In genomic region chr7:47538846-47539311, GRCh38 we compare ENCODE assay signal across 23 cellular contexts. TPM values are rescaled to one million over a fixed set of nuclear protein-coding genes. Genes with fewer than 3 reads are reported as not detected.
DNase-seq lines count a peak whose midpoint lies in the region; ATAC-seq and TF ChIP-seq lines count a peak whose summit lies in the region.
"Had no signal": no experiment of that assay in that cellular context is flagged by ENCODE, and none has a peak within 500 bp of the region (broad histone marks: within the 10 kb centered on the region; RNA-seq: fewer than 3 reads in every experiment).

No MANE protein-coding gene starts in this region.

- peak overlapping the region; percentile 64 for H3K4ac ChIP-seq in trophoblast cell (ENCODE audit: low read depth, low read length)

- no peak overlapping the region; a peak in 1 of 22 replicates for H3K27ac ChIP-seq in BLaER1 treated with 17β-estradiol and CSF1 and Interleukin-3, amounts not matched to agents 10 nM and 100 nM
- H3K27ac ChIP-seq in RWPE2 (ENCODE audit: poor library complexity, severe bottlenecking) (peak overlapping the region; percentile 43), trophoblast cell (ENCODE audit: low read depth, low read length) (peak overlapping the region; percentile 91)
- H3K27ac ChIP-seq: HL-60 had no signal

- H3K14ac ChIP-seq in trophoblast cell (ENCODE audit: low read length): peak overlapping the region; percentile 62

- peak overlapping the region; percentile 37 for H2BK12ac ChIP-seq in trophoblast cell (ENCODE audit: low read length)

- no peak overlapping the region for H2AFZ ChIP-seq in trophoblast cell (ENCODE audit: insufficient read depth, low read length, poor library complexity)

- peaks cover 25% of the 10 kb centered on the region for H3K79me2 ChIP-seq in trophoblast cell (ENCODE audit: control insufficient read depth, insufficient read depth, low read length, poor library complexity)

- no peak overlapping the region for H4K12ac ChIP-seq in trophoblast cell (ENCODE audit: low read depth, low read length)

- peak overlapping the region; percentile 62 for H2BK120ac ChIP-seq in trophoblast cell (ENCODE audit: insufficient read depth, low read length, poor library complexity)

- peak overlapping the region in 1 of 11 experiments; percentile 66; a peak in 1 of 22 replicates for H3K9ac ChIP-seq in BLaER1 treated with 17β-estradiol and CSF1 and Interleukin-3, amounts not matched to agents 10 nM and 100 nM
- H3K9ac ChIP-seq in trophoblast cell (ENCODE audit: low read length): no peak overlapping the region

- H3K4me1 ChIP-seq in BLaER1 treated with 17β-estradiol and CSF1 and Interleukin-3, amounts not matched to agents 10 nM and 100 nM: peaks cover 42 to 73% (median 58%) of the 10 kb centered on the region in 10 experiments
- H3K4me1 ChIP-seq in RWPE2 (ENCODE audit: insufficient read depth, poor library complexity, severe bottlenecking) (peaks cover 40% of the 10 kb centered on the region), trophoblast cell (ENCODE audit: control insufficient read depth in 1 of 2, insufficient read depth in 2 of 2, low read length in 2 of 2) (peaks cover 45 to 73% of the 10 kb centered on the region in 2 experiments)

- H3K9me3 ChIP-seq in BLaER1 treated with 17β-estradiol and CSF1 and Interleukin-3, amounts not matched to agents 10 nM and 100 nM (replicated peaks in 1 of 11): peaks cover 2 to 13% (median 7%) of the 10 kb centered on the region in 11 experiments; a peak in 19 of 22 replicates
- no peaks in the 10 kb centered on the region for H3K9me3 ChIP-seq in RWPE2 (ENCODE audit: severe bottlenecking)
- H3K9me3 ChIP-seq in trophoblast cell (ENCODE audit: insufficient read depth, low read depth, low read length): peaks cover 4% of the 10 kb centered on the region
- H3K9me3 ChIP-seq: uterus had no signal

- H3K79me1 ChIP-seq in trophoblast cell (ENCODE audit: low read length): peaks cover 61% of the 10 kb centered on the region

- no CpG with 5 or more reads among the region's 5 CpGs for WGBS in trophoblast cell (ENCODE audit: extremely low coverage, insufficient coverage, insufficient read length)

- ATAC-seq in RWPE2 (ENCODE audit: low read depth): peak; percentile 32; the same call in 2 of the 3 replicates
- peak; percentile 80 for ATAC-seq in left colon
- ATAC-seq in stimulated activated naive CD8-positive, alpha-beta T cell treated with anti-CD3 and anti-CD28 coated beads, Interleukin-15, Interleukin-2, amounts not matched to agents 100 U/mL and 50 U/mL, for 24 hours: no peak
- ATAC-seq: activated CD8-positive, alpha-beta T cell treated with anti-CD3 and anti-CD28 coated beads, Interleukin-2, amount 10 ng/mL, durations not matched to agents 7 days and 5 days; activated T-cell treated with anti-CD3 and anti-CD28 coated beads, Interleukin-2, amount 50 U/mL, for 4 hours; stimulated activated naive B cell treated with anti-CD40 and anti-IgM and Interleukin-4, amounts not matched to agents 10 μg/mL and 1 μg/mL and 100 μg/mL, for 72 hours had no signal

- peak overlapping the region; percentile 30 for H4K8ac ChIP-seq in trophoblast cell (ENCODE audit: low read depth, low read length)

- intact Hi-C loops in left colon (cut with DNase I, micrococcal nuclease): no loop called here

- peak overlapping the region; percentile 69 for H3K18ac ChIP-seq in trophoblast cell (ENCODE audit: low read length)

- peak overlapping the region in 9 of 11 experiments; percentile 54 to 94 (median 74); a peak in 13 of 22 replicates for H3K4me2 ChIP-seq in BLaER1 treated with 17β-estradiol and CSF1 and Interleukin-3, amounts not matched to agents 10 nM and 100 nM
- no peak overlapping the region for H3K4me2 ChIP-seq in trophoblast cell (ENCODE audit: low read length)

- H3K27me3 ChIP-seq in BLaER1 treated with 17β-estradiol and CSF1 and Interleukin-3, amounts not matched to agents 10 nM and 100 nM: peaks cover 5 to 34% (median 26%) of the 10 kb centered on the region in 11 experiments; a peak in 21 of 22 replicates
- H3K27me3 ChIP-seq in RWPE2 (ENCODE audit: insufficient read depth, poor library complexity, severe bottlenecking) (no peaks in the 10 kb centered on the region), trophoblast cell (ENCODE audit: insufficient read depth, low read length) (no peaks in the 10 kb centered on the region)
- H3K27me3 ChIP-seq: uterus had no signal

- peak overlapping the region; percentile 86 for H2AK5ac ChIP-seq in trophoblast cell (ENCODE audit: low read length)

- DNase-seq in RWPE2 (ENCODE audit: low spot score): no peak
- peak in 1 of 2 donors; percentile 46 for DNase-seq in left colon
- peak in 1 of 2 donors; percentile 46 for DNase-seq in trophoblast cell
- no peak for DNase-seq in stimulated activated CD8-positive, alpha-beta memory T cell treated with anti-CD3 and anti-CD28 coated beads, Interleukin-4, amount 100 ng/mL, for 48 hours
- DNase-seq in erythroblast (lab: John Stamatoyannopoulos, UW): no peak
- no peak for DNase-seq in stimulated activated CD4-positive, alpha-beta T cell treated with anti-CD3 and anti-CD28 coated beads, Interleukin-4, amount 100 ng/mL, for 24 hours
- no peak for DNase-seq in stimulated activated naive CD8-positive, alpha-beta T cell treated with anti-CD3 and anti-CD28 coated beads, Interleukin-15, Interleukin-2, amounts not matched to agents 100 U/mL and 50 U/mL, for 24 hours
- DNase-seq: activated B cell treated with CpG ODN at 0.5 μM for 24 hours; activated CD8-positive, alpha-beta T cell treated with anti-CD3 and anti-CD28 coated beads, Interleukin-2, amount 10 ng/mL, durations not matched to agents 7 days and 5 days; activated naive CD4-positive, alpha-beta T cell treated with anti-CD3 and anti-CD28 coated beads, Interleukin-2, amount 50 U/mL, for 16 hours; activated T-cell treated with anti-CD3 and anti-CD28 coated beads, Interleukin-2, amount 50 U/mL, for 4 hours; H9; KBM-7; NCI-H1048; NCI-H2081; NCI-H446 treated with DMSO at 0.1 percent for 48 hours; SHP77 treated with DMSO at 0.1 percent for 48 hours; stimulated activated naive B cell treated with anti-CD40 and anti-IgM and Interleukin-4, amounts not matched to agents 10 μg/mL and 1 μg/mL and 100 μg/mL, for 72 hours; T-helper 2 cell; uterus had no signal

- H4K20me1 ChIP-seq in BLaER1 treated with 17β-estradiol and CSF1 and Interleukin-3, amounts not matched to agents 10 nM and 100 nM: peaks cover 4 to 96% (median 75%) of the 10 kb centered on the region in 11 experiments; a peak in 21 of 22 replicates

- H3K23ac ChIP-seq in trophoblast cell (ENCODE audit: low read length): no peak overlapping the region

- no peak for TF ChIP-seq CTCF in RWPE2 (IDR thresholded peaks at IDR 0.05; ENCODE audit: poor library complexity, severe bottlenecking)

- H3K36me3 ChIP-seq in BLaER1 treated with 17β-estradiol and CSF1 and Interleukin-3, amounts not matched to agents 10 nM and 100 nM: peaks cover 0 to 51% (median 12%) of the 10 kb centered on the region in 11 experiments; a peak in 8 of 22 replicates
- no peaks in the 10 kb centered on the region; the same call in 1 of the 2 replicates for H3K36me3 ChIP-seq in RWPE2 (ENCODE audit: low read depth)
- peaks cover 15 to 17% of the 10 kb centered on the region in 2 experiments for H3K36me3 ChIP-seq in trophoblast cell (ENCODE audit: control insufficient read depth in 1 of 2, insufficient read depth in 2 of 2, low read length in 2 of 2)
- H3K36me3 ChIP-seq: uterus had no signal

- peak overlapping the region; percentile 54 for H4K91ac ChIP-seq in trophoblast cell (ENCODE audit: low read depth, low read length)

- no peak for TF ChIP-seq POLR2A in erythroblast (IDR thresholded peaks at IDR 0.05; ENCODE audit: low read length)

- H3K4me3 ChIP-seq in BLaER1 treated with 17β-estradiol and CSF1 and Interleukin-3, amounts not matched to agents 10 nM and 100 nM: no peak overlapping the region
- no peak overlapping the region for H3K4me3 ChIP-seq in RWPE2 (ENCODE audit: severe bottlenecking)
- no peak overlapping the region for H3K4me3 ChIP-seq in trophoblast cell (ENCODE audit: low read depth, low read length)
- H3K4me3 ChIP-seq: coronary artery, uterus had no signal

- H2BK5ac ChIP-seq in trophoblast cell (ENCODE audit: low read depth, low read length, poor library complexity): peak overlapping the region; percentile 37

RNA-seq across cellular contexts. Expression of gene TNS3, which starts 43.0 kb away (rescaled TPM):
- 10 to 100 TPM; 56.9 to 62.3 TPM for total RNA-seq in left colon
- polyA plus RNA-seq in trophoblast cell (2013): 85.9 and 86.5 TPM in 2 replicates
- total RNA-seq: activated CD8-positive, alpha-beta T cell treated with anti-CD3 and anti-CD28 coated beads, Interleukin-2, amount 10 ng/mL, durations not matched to agents 7 days and 5 days had no signal

Comparison
In these comparisons a context has a peak if more than half of its experiments do, and no peak if none do; other contexts are left out.
1. H3K27ac ChIP-seq: peak in RWPE2 (single experiment) and trophoblast cell (single experiment); none in BLaER1 treated with 17β-estradiol and CSF1 and Interleukin-3, amounts not matched to agents 10 nM and 100 nM (0 of 11).